Comparison of ENCODE assay signal across 18 cellular contexts in genomic region chr1:54585181-54586066, GRCh38. TPM values are rescaled to one million over a fixed set of nuclear protein-coding genes. Genes with fewer than 3 reads are reported as not detected.
"Had no signal": no experiment of that assay in that cellular context is flagged by ENCODE, and none has a peak within 500 bp of the region (broad histone marks: within the 10 kb centered on the region; RNA-seq: fewer than 3 reads in every experiment).

No MANE protein-coding gene starts in this region.

- H3K36me3 ChIP-seq: right lobe of liver had no signal

- H3K36me3 Mint-ChIP-seq: activated CD8-positive, alpha-beta memory T cell treated with anti-CD3 and anti-CD28 coated beads, Interleukin-2, amount 10 ng/mL, durations not matched to agents 7 days and 5 days; activated naive CD4-positive, alpha-beta T cell treated with anti-CD3 and anti-CD28 coated beads, Interleukin-2, amount 50 U/mL, for 72 hours; memory B cell had no signal

- H3K9me3 ChIP-seq: esophagus squamous epithelium, right lobe of liver, testis had no signal

- H3K9me3 Mint-ChIP-seq: activated naive CD4-positive, alpha-beta T cell treated with anti-CD3 and anti-CD28 coated beads, Interleukin-2, amount 50 U/mL, for 72 hours; activated T-cell treated with anti-CD3 and anti-CD28 coated beads, Interleukin-2, amount 50 U/mL, for 4 hours; memory B cell; stimulated activated naive CD8-positive, alpha-beta T cell treated with anti-CD3 and anti-CD28 coated beads, Interleukin-15, Interleukin-2, amounts not matched to agents 100 ng/mL and 50 ng/mL, for 24 hours; T-helper 2 cell treated with Interferon-gamma antibody and Interleukin-4, amounts not matched to agents 5 μg/mL and 100 μg/mL, for 36 hours had no signal

- FAIRE-seq: colon had no signal

- DNase-seq: activated CD4-positive, alpha-beta T cell treated with anti-CD3 and anti-CD28 coated beads, Interleukin-2, amount 50 U/mL, for 4 hours; activated CD8-positive, alpha-beta memory T cell treated with anti-CD3 and anti-CD28 coated beads, Interleukin-2, amount 10 ng/mL, durations not matched to agents 7 days and 5 days; activated effector memory CD4-positive, alpha-beta T cell treated with anti-CD3 and anti-CD28 coated beads, Interleukin-2, amount 50 U/mL, for 16 hours; activated T-cell treated with anti-CD3 and anti-CD28 coated beads, Interleukin-2, amount 50 U/mL, for 4 hours; esophagus squamous epithelium; foreskin fibroblast; posterior cingulate gyrus; stimulated activated CD4-positive, alpha-beta T cell treated with anti-CD3 and anti-CD28 coated beads, Interleukin-12 subunit alpha, Interleukin-12 subunit beta, amount 100 ng/mL, for 4 hours; stimulated activated CD4-positive, alpha-beta T cell treated with anti-CD3 and anti-CD28 coated beads, Interleukin-2, amount 100 ng/mL, for 48 hours; testis had no signal

- H3K27ac ChIP-seq: esophagus squamous epithelium, right lobe of liver, testis had no signal

- H3K27ac Mint-ChIP-seq: activated CD8-positive, alpha-beta memory T cell treated with anti-CD3 and anti-CD28 coated beads, Interleukin-2, amount 10 ng/mL, durations not matched to agents 7 days and 5 days; memory B cell; stimulated activated naive CD8-positive, alpha-beta T cell treated with anti-CD3 and anti-CD28 coated beads, Interleukin-15, Interleukin-2, amounts not matched to agents 100 ng/mL and 50 ng/mL, for 24 hours; T-helper 2 cell treated with Interferon-gamma antibody and Interleukin-4, amounts not matched to agents 5 μg/mL and 100 μg/mL, for 36 hours had no signal

- H3K27me3 ChIP-seq: esophagus squamous epithelium, right lobe of liver, testis had no signal

- H3K4me3 Mint-ChIP-seq: activated CD8-positive, alpha-beta memory T cell treated with anti-CD3 and anti-CD28 coated beads, Interleukin-2, amount 10 ng/mL, durations not matched to agents 7 days and 5 days; activated T-cell treated with anti-CD3 and anti-CD28 coated beads, Interleukin-2, amount 50 U/mL, for 4 hours; memory B cell; stimulated activated naive CD8-positive, alpha-beta T cell treated with anti-CD3 and anti-CD28 coated beads, Interleukin-15, Interleukin-2, amounts not matched to agents 100 ng/mL and 50 ng/mL, for 24 hours; T-helper 2 cell treated with Interferon-gamma antibody and Interleukin-4, amounts not matched to agents 5 μg/mL and 100 μg/mL, for 36 hours had no signal

- H3K27me3 Mint-ChIP-seq: activated CD8-positive, alpha-beta memory T cell treated with anti-CD3 and anti-CD28 coated beads, Interleukin-2, amount 10 ng/mL, durations not matched to agents 7 days and 5 days; memory B cell; stimulated activated naive CD8-positive, alpha-beta T cell treated with anti-CD3 and anti-CD28 coated beads, Interleukin-15, Interleukin-2, amounts not matched to agents 100 ng/mL and 50 ng/mL, for 24 hours had no signal

- H3K4me1 Mint-ChIP-seq: memory B cell had no signal

- ATAC-seq: activated CD4-positive, CD25-positive, alpha-beta regulatory T cell treated with anti-CD3 and anti-CD28 coated beads, Interleukin-2, amount 50 U/mL, for 24 hours; activated CD8-positive, alpha-beta memory T cell treated with anti-CD3 and anti-CD28 coated beads, Interleukin-2, amount 10 ng/mL, durations not matched to agents 7 days and 5 days; activated naive CD4-positive, alpha-beta T cell treated with anti-CD3 and anti-CD28 coated beads, Interleukin-2, amount 50 U/mL, for 72 hours; activated T-cell treated with anti-CD3 and anti-CD28 coated beads, Interleukin-2, amount 50 U/mL, for 4 hours; right lobe of liver had no signal

- H3K4me3 ChIP-seq: esophagus squamous epithelium, right lobe of liver, testis had no signal

RNA-seq across cellular contexts. Expression of gene FAM151A, which starts 37.9 kb away (rescaled TPM):
- total RNA-seq: activated CD8-positive, alpha-beta memory T cell treated with anti-CD3 and anti-CD28 coated beads, Interleukin-2, amount 10 ng/mL, durations not matched to agents 7 days and 5 days; activated naive CD4-positive, alpha-beta T cell treated with anti-CD3 and anti-CD28 coated beads, Interleukin-2, amount 50 U/mL, for 72 hours; activated T-cell treated with anti-CD3 and anti-CD28 coated beads, Interleukin-2, amount 50 U/mL, for 4 hours; ureter had no signal

RNA-seq across cellular contexts. Expression of gene MROH7, which starts 56.2 kb away (rescaled TPM):
- total RNA-seq: activated CD8-positive, alpha-beta memory T cell treated with anti-CD3 and anti-CD28 coated beads, Interleukin-2, amount 10 ng/mL, durations not matched to agents 7 days and 5 days had no signal
